In the genomic region with DNA sequence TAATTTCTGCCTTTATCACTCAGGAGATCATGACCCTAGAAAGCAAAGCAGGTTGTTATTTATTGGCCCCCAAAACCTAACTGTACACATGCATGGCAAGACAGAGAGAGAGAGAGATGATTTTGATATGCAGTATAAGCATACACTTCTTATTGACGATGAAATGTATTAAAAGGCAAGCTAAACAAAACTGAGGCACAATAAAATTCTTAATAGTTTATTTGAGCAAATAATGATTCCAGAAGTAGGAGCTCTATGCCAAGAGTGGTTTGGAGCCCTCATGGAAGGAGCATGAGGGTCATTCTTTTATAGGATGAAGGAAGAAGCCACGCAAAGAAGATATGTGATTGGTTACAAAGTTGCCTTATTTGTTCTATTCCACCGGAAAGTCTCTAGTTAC, we compare ENCODE assay signal across 16 cellular contexts.
DNase-seq lines count a peak whose midpoint lies in the region; ATAC-seq and TF ChIP-seq lines count a peak whose summit lies in the region.
"Had no signal": no experiment of that assay in that cellular context is flagged by ENCODE, and none has a peak within 500 bp of the region (broad histone marks: within the 10 kb centered on the region; RNA-seq: fewer than 3 reads in every experiment).

No MANE protein-coding gene starts in this region.

- peak overlapping the region; percentile 59 for H3K27ac ChIP-seq in 22Rv1
- H3K27ac ChIP-seq in VCaP: peak overlapping the region; percentile 77
- H3K27ac ChIP-seq: BLaER1 had no signal

- DNase-seq in LNCaP clone FGC (ENCODE audit: low read depth): peak; percentile 97
- no peak for DNase-seq in activated naive CD4-positive, alpha-beta T cell treated with Interleukin-2 at 50 U/mL for 16 hours
- DNase-seq: 8988T; ACHN; BE2C; C1 segment of cervical spinal cord; Caco-2; Calu3; CD4-positive, alpha-beta T cell; CD8-positive, alpha-beta T cell; DMS79 treated with DMSO at 0.1 percent for 48 hours; GF-D8 had no signal

- ATAC-seq in esophagus mucosa: no peak
- ATAC-seq: CD8-positive, alpha-beta T cell had no signal

- no peak overlapping the region for H3K4me3 ChIP-seq in LNCaP clone FGC (ENCODE audit: low read depth, low read length)
- H3K4me3 ChIP-seq: BLaER1 had no signal

- TF ChIP-seq CTCF in 22Rv1 (IDR thresholded peaks at IDR 0.05): no peak
- TF ChIP-seq CTCF in LNCaP clone FGC (IDR thresholded peaks at IDR 0.05; ENCODE audit: control insufficient read depth, extremely low read depth, insufficient read depth): no peak
- TF ChIP-seq CTCF in VCaP (conservative IDR thresholded peaks at IDR 0.05): no peak
